ENCODE assay signal across 8 cellular contexts in the genomic region with DNA sequence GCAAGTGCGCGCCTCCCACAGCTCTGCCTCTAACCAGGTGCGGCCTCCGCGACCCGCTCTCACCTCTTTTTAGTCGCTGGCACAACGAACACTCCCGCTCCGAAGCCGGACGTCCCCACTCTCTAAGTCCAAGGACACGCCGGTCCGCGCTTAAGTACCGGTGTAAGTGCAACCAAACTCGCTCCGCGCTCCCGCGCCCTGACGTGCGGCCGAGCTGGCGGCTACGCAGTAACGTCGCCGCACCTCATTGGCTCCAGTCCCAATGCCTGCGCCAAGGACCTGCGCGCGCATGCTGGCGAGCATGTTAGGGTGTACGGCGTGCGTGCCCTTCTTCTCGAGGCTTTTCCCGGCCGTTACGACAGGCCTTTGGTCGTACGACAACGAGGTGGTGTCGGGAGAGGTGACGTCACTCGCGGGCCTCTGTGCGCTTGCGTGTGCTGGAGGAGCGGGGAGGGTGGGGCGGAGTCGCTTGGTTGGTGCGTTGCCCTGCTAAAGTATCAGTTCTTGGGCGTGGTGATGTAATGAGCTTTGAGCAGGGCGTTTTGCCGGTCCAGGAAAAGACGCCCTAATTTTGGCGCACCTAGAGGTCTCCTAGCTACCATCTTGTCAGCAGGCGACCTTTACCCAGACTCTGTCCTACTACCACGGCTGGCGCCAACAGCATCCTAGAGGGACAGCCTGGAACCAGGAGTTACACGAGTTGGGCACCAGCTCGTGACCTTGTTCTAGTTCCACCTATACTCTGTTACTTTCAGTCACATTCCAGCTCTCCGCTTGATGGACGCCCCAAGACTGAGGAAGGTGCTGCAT. TPM values are rescaled to one million over a fixed set of nuclear protein-coding genes. Genes with fewer than 3 reads are reported as not detected.
DNase-seq lines count a peak whose midpoint lies in the region; ATAC-seq lines count a peak whose summit lies in the region.

TSS of gene CYCS (minus strand) at position 124 of the 810 bp plus-strand sequence. CDS start 1,141 bp downstream, outside the sequence.

- peak; percentile 94 for ATAC-seq in GM21529 (IDR thresholded peaks at IDR 0.05; ENCODE audit: unreplicated experiment)

- peaks cover 0 to 1% (median 0%) of the 10 kb centered on the region in 3 donors for H3K9me3 Mint-ChIP-seq in IgD-negative memory B cell

- peak within 1 kb of the TSS; percentile 96 to 100 (median 100) for H3K4me3 Mint-ChIP-seq in IgD-negative memory B cell

- DNase-seq in DMS 273 treated with DMSO at 0.1 percent for 48 hours (lab: John Stamatoyannopoulos, UW): peak; percentile 100
- DNase-seq in OCI-M2 (lab: John Stamatoyannopoulos, UW; ENCODE audit: unreplicated experiment): peak; percentile 82
- peak; percentile 99 for DNase-seq in activated T-cell treated with anti-CD3 and anti-CD28 coated beads for 4 hours
- peak; percentile 42 for DNase-seq in epidermal melanocyte (ENCODE audit: insufficient read length, low spot score)
- DNase-seq in middle frontal gyrus (ENCODE audit: extremely low spot score, low spot score): peak; percentile 100
- DNase-seq in stimulated activated CD8-positive, alpha-beta memory T cell treated with anti-CD3 and anti-CD28 coated beads, Interleukin-2, amount 100 ng/mL, for 48 hours (ENCODE audit: low read depth in 2 of 2): peak; percentile 99

- H3K36me3 Mint-ChIP-seq in IgD-negative memory B cell: peaks cover 6% of the 10 kb centered on the region

- no peaks in the 10 kb centered on the region for H3K27me3 Mint-ChIP-seq in IgD-negative memory B cell

- peaks cover 15 to 17% (median 17%) of the 10 kb centered on the region in 3 donors for H3K4me1 Mint-ChIP-seq in IgD-negative memory B cell

- peak within 1 kb of the TSS; percentile 95 to 100 (median 100) for H3K27ac Mint-ChIP-seq in IgD-negative memory B cell

RNA-seq across cellular contexts. Expression of gene CYCS, which starts in this region (rescaled TPM):
- 142 TPM for polyA plus RNA-seq in IgD-negative memory B cell

Comparison
In these comparisons a context has a peak if more than half of its experiments do, and no peak if none do; other contexts are left out.
1. Peak in every context shown above with its lines: DNase-seq and ATAC-seq.
2. DNase-seq: peak in every context shown above with its lines; median percentile 100 in DMS 273 treated with DMSO at 0.1 percent for 48 hours; 100 in middle frontal gyrus; 99 in activated T-cell treated with anti-CD3 and anti-CD28 coated beads for 4 hours; 99 in stimulated activated CD8-positive, alpha-beta memory T cell treated with anti-CD3 and anti-CD28 coated beads, Interleukin-2, amount 100 ng/mL, for 48 hours; 82 in OCI-M2; 42 in epidermal melanocyte.